8 cellular contexts compared by ENCODE assay signal in genomic region chrX:54808109-54808604, GRCh38. TPM values are rescaled to one million over a fixed set of nuclear protein-coding genes. Genes with fewer than 3 reads are reported as not detected.
A peak's percentile ranks its signal among the peaks of the same experiment; 100 is the strongest.
DNase-seq lines count a peak whose midpoint lies in the region; ATAC-seq and TF ChIP-seq lines count a peak whose summit lies in the region.

No MANE protein-coding gene starts in this region.

- H3K36me3 Mint-ChIP-seq in IgD-negative memory B cell = no peaks in the 10 kb centered on the region
- peaks cover 4% of the 10 kb centered on the region for H3K36me3 Mint-ChIP-seq in T-helper 17 cell (ENCODE audit: low read depth)

- TF ChIP-seq CTCF in kidney epithelial cell (IDR thresholded peaks at IDR 0.05; ENCODE audit: insufficient read depth, low read length, poor library complexity, severe bottlenecking) (no peak), spleen (IDR thresholded peaks at IDR 0.05 in 8 of 11, conservative IDR thresholded peaks at IDR 0.05 in 3 of 11) (no peak)

- intact Hi-C loops in spleen (cut with DNase I; ENCODE audit: low total_unique reads) = no loop called here

- H3K27me3 Mint-ChIP-seq in IgD-negative memory B cell (peaks cover 3% of the 10 kb centered on the region), T-helper 17 cell (no peaks in the 10 kb centered on the region)

- H3K4me3 Mint-ChIP-seq in IgD-negative memory B cell = peak overlapping the region; percentile 77 to 98 (median 93)
- H3K4me3 Mint-ChIP-seq in T-helper 17 cell = peak overlapping the region; percentile 95

- WGBS in spleen, 5 donors = 0 to 37% (median 1%) methylated on average over 14 to 23 of the region's 23 CpGs

- H3K9me3 Mint-ChIP-seq in IgD-negative memory B cell = peaks cover 0 to 2% (median 0%) of the 10 kb centered on the region in 3 donors

- no peaks in the 10 kb centered on the region for H3K36me3 ChIP-seq in kidney epithelial cell (ENCODE audit: control insufficient read depth, insufficient read depth, low read length)
- H3K36me3 ChIP-seq in spleen = peaks cover 0 to 34% (median 21%) of the 10 kb centered on the region in 6 donors

- H3K4me3 ChIP-seq in kidney epithelial cell (ENCODE audit: low read depth, low read length) = peak overlapping the region; percentile 66
- H3K4me3 ChIP-seq in spleen = peak overlapping the region; percentile 48 to 80 (median 68)

- peak; percentile 30 for ATAC-seq in GM21447 (IDR thresholded peaks at IDR 0.05; ENCODE audit: unreplicated experiment)
- peak; percentile 14 for ATAC-seq in T-helper 17 cell

- H3K4me1 Mint-ChIP-seq in IgD-negative memory B cell (peaks cover 5 to 10% (median 5%) of the 10 kb centered on the region in 3 donors), T-helper 17 cell (peaks cover 17% of the 10 kb centered on the region)

- H3K27me3 ChIP-seq in kidney epithelial cell (ENCODE audit: control insufficient read depth, insufficient read depth, low read length) (no peaks in the 10 kb centered on the region), spleen (replicated peaks in 1 of 7) (no peaks in the 10 kb centered on the region)

- peaks cover 0 to 21% (median 11%) of the 10 kb centered on the region in 6 donors for H3K4me1 ChIP-seq in spleen

- H3K9me3 ChIP-seq in T-helper 17 cell (ENCODE audit: control insufficient read depth, low read length, poor library complexity, severe bottlenecking) (no peaks in the 10 kb centered on the region), spleen (no peaks in the 10 kb centered on the region)

- peak; percentile 77 for DNase-seq in DMS114 treated with DMSO at 0.1 percent for 48 hours (lab: John Stamatoyannopoulos, UW; ENCODE audit: unreplicated experiment)
- DNase-seq in T-helper 17 cell = peak in 2 of 3 donors; percentile 22 to 28
- peak in 55 of 61 donors; percentile 4 to 81 (median 46) for DNase-seq in caudate nucleus (lab: John Stamatoyannopoulos, UW)
- no peak for DNase-seq in kidney epithelial cell (ENCODE audit: low read depth)
- DNase-seq in spleen = peak; percentile 89
- no peak for DNase-seq in GM19238 (ENCODE audit: insufficient read length, low spot score)

- H3K27ac Mint-ChIP-seq in IgD-negative memory B cell = peak overlapping the region; percentile 60 to 97 (median 95)
- peak overlapping the region; percentile 94 for H3K27ac Mint-ChIP-seq in T-helper 17 cell

- H3K27ac ChIP-seq in caudate nucleus (ENCODE audit: low read depth, low read length) (peak overlapping the region; percentile 95), spleen (peak overlapping the region; percentile 57 to 87 (median 84))

- TF ChIP-seq POLR2A in spleen (IDR thresholded peaks at IDR 0.05) = no peak

RNA-seq across cellular contexts. Expression of gene MAGED2, which starts 0.6 kb away (rescaled TPM):
- polyA plus RNA-seq in IgD-negative memory B cell = 64.3 TPM
- 10 to 100 TPM; 49.3 to 66.6 TPM for total RNA-seq in T-helper 17 cell
- 195 and 200 TPM in 2 replicates for total RNA-seq in kidney epithelial cell
- 10 to 100 TPM; 64.3 to 79.0 (median 69.9) TPM for total RNA-seq in spleen
- 10 to 100 TPM; 37.6 to 42.1 (median 39.0) TPM for polyA plus RNA-seq in spleen

RNA-seq across cellular contexts. Expression of gene ITIH6, which starts 10.1 kb away (rescaled TPM):
- polyA plus RNA-seq in IgD-negative memory B cell (not detected), spleen (not detected)
- total RNA-seq in T-helper 17 cell (not detected), kidney epithelial cell (not detected in 2 replicates), spleen (not detected)

Comparison
In these comparisons a context has a peak if more than half of its experiments do, and no peak if none do; other contexts are left out.
1. DNase-seq: peak in DMS114 treated with DMSO at 0.1 percent for 48 hours (single experiment), T-helper 17 cell (2 of 3), caudate nucleus (55 of 61) and spleen (single experiment); none in kidney epithelial cell (single experiment) and GM19238 (single experiment).